ENCODE assay signal across 9 cellular contexts in genomic region chr6:30103630-30104179, GRCh38. TPM values are rescaled to one million over a fixed set of nuclear protein-coding genes. Genes with fewer than 3 reads are reported as not detected.
DNase-seq lines count a peak whose midpoint lies in the region; ATAC-seq and TF ChIP-seq lines count a peak whose summit lies in the region.
"Had no signal": no experiment of that assay in that cellular context is flagged by ENCODE, and none has a peak within 500 bp of the region (broad histone marks: within the 10 kb centered on the region; RNA-seq: fewer than 3 reads in every experiment).

No MANE protein-coding gene starts in this region.

- intact Hi-C loops in lower leg skin (cut with DNase I; ENCODE audit: low total_unique reads) (no loop called here), thyroid gland (cut with DNase I) (loop anchor here (2.0 kb wide), 1 partner anchor 27 kb away; no protein-coding TSS in a partner anchor)

- TF ChIP-seq CTCF in lower leg skin (IDR thresholded peaks at IDR 0.05) (no peak), thyroid gland (IDR thresholded peaks at IDR 0.05) (no peak), GM10248 (IDR thresholded peaks at IDR 0.05; ENCODE audit: control extremely low read depth, extremely low read depth, low read depth, missing control alignments) (no peak)

- no peaks in the 10 kb centered on the region for H3K9me3 Mint-ChIP-seq in activated naive CD4-positive, alpha-beta T cell treated with anti-CD3 and anti-CD28 coated beads, Interleukin-2, amount 50 U/mL, for 24 hours
- H3K9me3 Mint-ChIP-seq in activated naive CD4-positive, alpha-beta T cell treated with anti-CD3 and anti-CD28 coated beads, Interleukin-2, amount 50 U/mL, for 72 hours: no peaks in the 10 kb centered on the region
- no peaks in the 10 kb centered on the region for H3K9me3 Mint-ChIP-seq in activated naive CD8-positive, alpha-beta T cell treated with anti-CD3 and anti-CD28 coated beads, Interleukin-2, amount 50 U/mL, for 24 hours

- no peak for TF ChIP-seq POLR2A in lower leg skin (IDR thresholded peaks at IDR 0.05)
- no peak for TF ChIP-seq POLR2A in thyroid gland (IDR thresholded peaks at IDR 0.05)

- 12 to 14% methylated on average over 12 of the region's 12 CpGs for WGBS in lower leg skin, 2 donors
- 11 to 20% methylated on average over 12 of the region's 12 CpGs for WGBS in thyroid gland, 2 donors

- peaks cover 14 to 29% of the 10 kb centered on the region in 2 donors for H3K4me1 ChIP-seq in thyroid gland

- H3K4me3 Mint-ChIP-seq in activated naive CD4-positive, alpha-beta T cell treated with anti-CD3 and anti-CD28 coated beads, Interleukin-2, amount 50 U/mL, for 24 hours: peak overlapping the region; percentile 87
- H3K4me3 Mint-ChIP-seq in activated naive CD8-positive, alpha-beta T cell treated with anti-CD3 and anti-CD28 coated beads, Interleukin-2, amount 50 U/mL, for 24 hours: peak overlapping the region; percentile 74

- no peak for DNase-seq in activated naive CD4-positive, alpha-beta T cell treated with anti-CD3 and anti-CD28 coated beads, Interleukin-2, amount 50 U/mL, for 72 hours (ENCODE audit: low spot score in 2 of 2)
- DNase-seq in activated naive CD8-positive, alpha-beta T cell treated with anti-CD3 and anti-CD28 coated beads, Interleukin-2, amount 50 U/mL, for 24 hours: no peak
- no peak for DNase-seq in lower leg skin (ENCODE audit: low spot score in 2 of 2)
- no peak for DNase-seq in thyroid gland
- DNase-seq in GM10248 (ENCODE audit: extremely low spot score): no peak
- DNase-seq in SIG-M5 (lab: John Stamatoyannopoulos, UW): no peak

- H3K9me3 ChIP-seq in thyroid gland: no peaks in the 10 kb centered on the region

- peak overlapping the region in 2 of 3 donors; percentile 55 to 60 for H3K27ac ChIP-seq in thyroid gland

- ATAC-seq in activated naive CD4-positive, alpha-beta T cell treated with anti-CD3 and anti-CD28 coated beads, Interleukin-2, amount 50 U/mL, for 72 hours: no peak
- no peak for ATAC-seq in activated naive CD8-positive, alpha-beta T cell treated with anti-CD3 and anti-CD28 coated beads, Interleukin-2, amount 50 U/mL, for 24 hours
- no peak for ATAC-seq in GM18868 (IDR thresholded peaks at IDR 0.05; ENCODE audit: unreplicated experiment)

- H3K4me1 Mint-ChIP-seq in activated naive CD4-positive, alpha-beta T cell treated with anti-CD3 and anti-CD28 coated beads, Interleukin-2, amount 50 U/mL, for 24 hours: peaks cover 44% of the 10 kb centered on the region
- H3K4me1 Mint-ChIP-seq in activated naive CD8-positive, alpha-beta T cell treated with anti-CD3 and anti-CD28 coated beads, Interleukin-2, amount 50 U/mL, for 24 hours: peaks cover 32% of the 10 kb centered on the region

- no peaks in the 10 kb centered on the region for H3K36me3 ChIP-seq in thyroid gland

- no peaks in the 10 kb centered on the region for H3K36me3 Mint-ChIP-seq in activated naive CD4-positive, alpha-beta T cell treated with anti-CD3 and anti-CD28 coated beads, Interleukin-2, amount 50 U/mL, for 24 hours
- no peaks in the 10 kb centered on the region for H3K36me3 Mint-ChIP-seq in activated naive CD4-positive, alpha-beta T cell treated with anti-CD3 and anti-CD28 coated beads, Interleukin-2, amount 50 U/mL, for 72 hours
- no peaks in the 10 kb centered on the region for H3K36me3 Mint-ChIP-seq in activated naive CD8-positive, alpha-beta T cell treated with anti-CD3 and anti-CD28 coated beads, Interleukin-2, amount 50 U/mL, for 24 hours (ENCODE audit: low read depth)

- no peaks in the 10 kb centered on the region for H3K27me3 ChIP-seq in thyroid gland

- CTCF ChIA-PET in GM10248 (lab: Yijun Ruan, JAX): interaction anchor here (1.0 to 8.6 kb wide), 30 partner anchors 9 to 306 kb away, joined by 3 to 313 read pairs (median 4); partner anchors contain the start of genes POLR1H, TRIM31 and TRIM40

- peaks cover 22% of the 10 kb centered on the region for H3K27me3 Mint-ChIP-seq in activated naive CD4-positive, alpha-beta T cell treated with anti-CD3 and anti-CD28 coated beads, Interleukin-2, amount 50 U/mL, for 24 hours
- peaks cover 53% of the 10 kb centered on the region for H3K27me3 Mint-ChIP-seq in activated naive CD8-positive, alpha-beta T cell treated with anti-CD3 and anti-CD28 coated beads, Interleukin-2, amount 50 U/mL, for 24 hours

- POLR2A ChIA-PET in GM10248 (lab: Yijun Ruan, JAX): interaction anchor here (0.9 kb wide), 1 partner anchor 28 kb away, joined by 3 read pairs; no protein-coding TSS in a partner anchor

- H3K4me3 ChIP-seq in lower leg skin (ENCODE audit: low read depth, poor library complexity, severe bottlenecking) (peak overlapping the region; percentile 16), thyroid gland (replicated peaks in 1 of 3) (peak overlapping the region in 1 of 3 donors; percentile 28)

- peak overlapping the region; percentile 2 for H3K27ac Mint-ChIP-seq in activated naive CD4-positive, alpha-beta T cell treated with anti-CD3 and anti-CD28 coated beads, Interleukin-2, amount 50 U/mL, for 24 hours
- peak overlapping the region in 1 of 2 donors; percentile 74 for H3K27ac Mint-ChIP-seq in activated naive CD4-positive, alpha-beta T cell treated with anti-CD3 and anti-CD28 coated beads, Interleukin-2, amount 50 U/mL, for 72 hours
- H3K27ac Mint-ChIP-seq in activated naive CD8-positive, alpha-beta T cell treated with anti-CD3 and anti-CD28 coated beads, Interleukin-2, amount 50 U/mL, for 24 hours: no peak overlapping the region

RNA-seq across cellular contexts. Expression of gene TRIM31, which starts 9.2 kb away (rescaled TPM):
- total RNA-seq in activated naive CD4-positive, alpha-beta T cell treated with anti-CD3 and anti-CD28 coated beads, Interleukin-2, amount 50 U/mL, for 72 hours: not detected
- total RNA-seq in lower leg skin: under 1 TPM in 1 of 4 donors, not detected in 3; 0.29 TPM
- total RNA-seq in thyroid gland: not detected

RNA-seq across cellular contexts. Expression of gene RNF39, which starts 28.1 kb away (rescaled TPM):
- total RNA-seq in activated naive CD4-positive, alpha-beta T cell treated with anti-CD3 and anti-CD28 coated beads, Interleukin-2, amount 50 U/mL, for 72 hours: not detected
- total RNA-seq in lower leg skin: 100 to 1,000 TPM in 3 of 4 donors, 10 to 100 TPM in 1; 96.9 to 113 (median 108) TPM
- total RNA-seq in thyroid gland: not detected

RNA-seq across cellular contexts. Expression of gene TRIM40, which starts 32.2 kb away (rescaled TPM):
- under 1 TPM in 1 of 2 donors, not detected in 1; 0.12 TPM for total RNA-seq in activated naive CD4-positive, alpha-beta T cell treated with anti-CD3 and anti-CD28 coated beads, Interleukin-2, amount 50 U/mL, for 72 hours
- total RNA-seq in lower leg skin (not detected), thyroid gland (not detected)
- total RNA-seq: mucosa of gallbladder had no signal

RNA-seq across cellular contexts. Expression of gene PPP1R11, which starts 36.7 kb away (rescaled TPM):
- total RNA-seq in activated naive CD4-positive, alpha-beta T cell treated with anti-CD3 and anti-CD28 coated beads, Interleukin-2, amount 50 U/mL, for 72 hours: 10 to 100 TPM; 48.5 to 53.3 TPM
- total RNA-seq in lower leg skin (10 to 100 TPM; 32.2 to 38.2 (median 36.6) TPM), thyroid gland (10 to 100 TPM; 41.3 to 64.1 (median 50.7) TPM)

RNA-seq across cellular contexts. Expression of gene POLR1H, which starts 42.6 kb away (rescaled TPM):
- total RNA-seq in activated naive CD4-positive, alpha-beta T cell treated with anti-CD3 and anti-CD28 coated beads, Interleukin-2, amount 50 U/mL, for 72 hours: 10 to 100 TPM; 52.7 to 65.6 TPM
- total RNA-seq in lower leg skin: 10 to 100 TPM; 27.4 to 37.8 (median 33.6) TPM
- 10 to 100 TPM in 2 of 4 donors, 1 to 10 TPM in 2; 9.3 to 26.5 (median 12.2) TPM for total RNA-seq in thyroid gland

Comparison
In these comparisons a context has a peak if more than half of its experiments do, and no peak if none do; other contexts are left out.
1. RNA of gene RNF39, which starts 28.1 kb away (total RNA-seq): 96.9 to 113 TPM in lower leg skin; not detected in activated naive CD4-positive, alpha-beta T cell treated with anti-CD3 and anti-CD28 coated beads, Interleukin-2, amount 50 U/mL, for 72 hours and not detected in thyroid gland; every median in the first group is over 10 times any median in the second.